ENCODE assay signal across 16 cellular contexts in the genomic region with DNA sequence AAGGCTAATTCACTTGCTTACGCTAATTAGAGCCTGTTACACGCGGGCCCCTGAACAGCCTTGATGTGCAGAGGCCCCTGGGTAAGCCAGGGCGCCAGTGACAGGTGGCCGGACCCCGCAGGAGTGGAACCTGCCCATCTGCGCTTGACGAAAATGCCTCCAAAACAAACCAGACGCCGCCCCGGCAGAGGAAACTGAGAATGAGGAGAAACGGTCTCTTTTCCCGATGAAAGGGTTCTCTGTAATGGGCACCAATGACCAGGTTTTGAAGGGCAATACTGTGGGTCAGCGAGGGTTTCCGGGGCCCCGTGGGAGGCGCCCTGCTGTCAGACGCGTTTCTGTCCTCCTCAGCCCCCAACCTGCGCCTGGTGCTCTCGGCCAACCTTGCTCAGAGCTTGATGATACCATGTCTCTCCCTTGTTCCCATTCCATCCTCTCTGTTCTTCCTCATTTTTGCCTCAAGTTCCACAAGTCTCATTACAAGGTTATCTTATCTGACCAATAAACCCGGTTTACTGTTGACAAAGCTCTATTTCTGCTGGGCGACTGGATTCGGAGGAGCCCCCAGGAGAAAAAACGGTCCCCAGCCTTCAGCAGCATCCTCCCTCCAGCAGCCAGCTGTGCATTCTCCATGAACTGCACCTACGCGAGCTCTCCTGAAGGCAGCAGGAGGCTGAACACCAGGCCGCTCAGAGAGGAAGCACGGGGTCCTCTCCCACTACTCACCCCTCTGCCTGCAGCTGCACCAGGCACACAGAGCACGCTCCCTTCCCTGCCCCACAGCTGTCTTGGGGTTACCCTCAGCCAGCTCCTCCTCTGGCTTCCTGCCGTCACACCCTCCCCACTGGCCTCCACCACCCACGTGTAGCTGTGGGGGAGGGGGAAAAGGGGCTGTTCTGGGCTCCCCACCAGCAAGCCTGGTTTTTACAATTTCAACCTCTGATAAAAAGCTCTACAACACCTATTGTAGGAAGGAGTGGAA.
A peak's percentile ranks its signal among the peaks of the same experiment; 100 is the strongest.
DNase-seq lines count a peak whose midpoint lies in the region; ATAC-seq and TF ChIP-seq lines count a peak whose summit lies in the region.
"Had no signal": no experiment of that assay in that cellular context is flagged by ENCODE, and none has a peak within 500 bp of the region (broad histone marks: within the 10 kb centered on the region; RNA-seq: fewer than 3 reads in every experiment).

No MANE protein-coding gene starts in this region.

- peak in 3 of 5 donors; percentile 7 to 17 (median 13) for DNase-seq in CD4-positive, alpha-beta memory T cell
- DNase-seq in NB4 (ENCODE audit: low read depth): peak; percentile 63
- DNase-seq in activated naive CD8-positive, alpha-beta T cell treated with anti-CD3 and anti-CD28 coated beads for 36 hours: peak; percentile 42
- peak in 8 of 10 donors; percentile 22 to 75 (median 56) for DNase-seq in naive thymus-derived CD8-positive, alpha-beta T cell
- no peak for DNase-seq in NCI-H69 (lab: John Stamatoyannopoulos, UW)
- no peak for DNase-seq in NCI-H1092 treated with DMSO at 0.1 percent for 48 hours (lab: John Stamatoyannopoulos, UW)
- no peak for DNase-seq in foreskin fibroblast
- DNase-seq: DMS 273 treated with DMSO at 0.1 percent for 48 hours, foreskin melanocyte, IMR-90, mesenchymal stem cell, NCI-H2081 treated with DMSO at 0.1 percent for 48 hours, RPMI8226 had no signal

- H3K9me3 ChIP-seq in CD4-positive, alpha-beta memory T cell (ENCODE audit: control insufficient read depth in 1 of 2, low read length in 2 of 2): no peaks in the 10 kb centered on the region

- TF ChIP-seq POLR2A in NB4 (IDR thresholded peaks at IDR 0.05; ENCODE audit: extremely low read depth, insufficient read length): no peak

- no peak overlapping the region for H3K27ac ChIP-seq in CD4-positive, alpha-beta memory T cell (ENCODE audit: low read depth, low read length)
- H3K27ac ChIP-seq: coronary artery, skin epidermis had no signal

- peaks cover 14% of the 10 kb centered on the region for H3K4me1 ChIP-seq in CD4-positive, alpha-beta memory T cell (ENCODE audit: insufficient read depth, low read length)

- H3K4me3 Mint-ChIP-seq in CD4-positive, alpha-beta memory T cell: peak overlapping the region in 1 of 8 donors; percentile 3
- no peak overlapping the region for H3K4me3 Mint-ChIP-seq in activated naive CD8-positive, alpha-beta T cell treated with anti-CD3 and anti-CD28 coated beads for 36 hours
- H3K4me3 Mint-ChIP-seq in naive thymus-derived CD8-positive, alpha-beta T cell: peak overlapping the region; percentile 36 to 78 (median 64)

- H3K36me3 ChIP-seq in CD4-positive, alpha-beta memory T cell (ENCODE audit: insufficient read depth, low read length): no peaks in the 10 kb centered on the region

- TF ChIP-seq CTCF in NB4 (IDR thresholded peaks at IDR 0.05; ENCODE audit: low read depth, low read length): no peak
- no peak for TF ChIP-seq CTCF in foreskin fibroblast (IDR thresholded peaks at IDR 0.05; ENCODE audit: low read depth, low read length)

- peaks cover 8 to 26% (median 14%) of the 10 kb centered on the region in 4 donors for H3K4me1 Mint-ChIP-seq in CD4-positive, alpha-beta memory T cell
- H3K4me1 Mint-ChIP-seq in activated naive CD8-positive, alpha-beta T cell treated with anti-CD3 and anti-CD28 coated beads for 36 hours: peaks cover 24% of the 10 kb centered on the region
- peaks cover 27 to 46% (median 34%) of the 10 kb centered on the region in 4 donors for H3K4me1 Mint-ChIP-seq in naive thymus-derived CD8-positive, alpha-beta T cell

- no peaks in the 10 kb centered on the region for H3K27me3 Mint-ChIP-seq in CD4-positive, alpha-beta memory T cell
- H3K27me3 Mint-ChIP-seq in activated naive CD8-positive, alpha-beta T cell treated with anti-CD3 and anti-CD28 coated beads for 36 hours: no peaks in the 10 kb centered on the region
- no peaks in the 10 kb centered on the region for H3K27me3 Mint-ChIP-seq in naive thymus-derived CD8-positive, alpha-beta T cell

- peaks cover 3 to 41% (median 36%) of the 10 kb centered on the region in 8 donors for H3K9me3 Mint-ChIP-seq in CD4-positive, alpha-beta memory T cell
- H3K9me3 Mint-ChIP-seq in activated naive CD8-positive, alpha-beta T cell treated with anti-CD3 and anti-CD28 coated beads for 36 hours: peaks cover 20% of the 10 kb centered on the region
- peaks cover 0 to 29% (median 10%) of the 10 kb centered on the region in 9 donors for H3K9me3 Mint-ChIP-seq in naive thymus-derived CD8-positive, alpha-beta T cell

- H3K4me3 ChIP-seq in CD4-positive, alpha-beta memory T cell (ENCODE audit: low read length in 2 of 2): no peak overlapping the region
- no peak overlapping the region for H3K4me3 ChIP-seq in NB4 (ENCODE audit: low read depth, low read length)
- H3K4me3 ChIP-seq in foreskin fibroblast (ENCODE audit: low read depth in 1 of 2, low read length in 2 of 2): no peak overlapping the region
- H3K4me3 ChIP-seq: coronary artery, skin epidermis had no signal

- H3K27me3 ChIP-seq in CD4-positive, alpha-beta memory T cell (ENCODE audit: insufficient read depth, low read length): no peaks in the 10 kb centered on the region

- H3K36me3 Mint-ChIP-seq in CD4-positive, alpha-beta memory T cell: peaks cover 22 to 40% of the 10 kb centered on the region in 2 donors
- peaks cover 29% of the 10 kb centered on the region for H3K36me3 Mint-ChIP-seq in activated naive CD8-positive, alpha-beta T cell treated with anti-CD3 and anti-CD28 coated beads for 36 hours
- peaks cover 4 to 15% (median 6%) of the 10 kb centered on the region in 3 donors for H3K36me3 Mint-ChIP-seq in naive thymus-derived CD8-positive, alpha-beta T cell

- intact Hi-C loops in CD4-positive, alpha-beta memory T cell (cut with micrococcal nuclease): no loop called here

- peak; percentile 82 to 99 for ATAC-seq in naive thymus-derived CD8-positive, alpha-beta T cell
- no peak for ATAC-seq in HG02798 (IDR thresholded peaks at IDR 0.05; ENCODE audit: poor library complexity, unreplicated experiment)

- POLR2A ChIA-PET in CD4-positive, alpha-beta memory T cell (lab: Charles Lee; ENCODE audit: partially characterized antibody): interaction anchor here (1.0 kb wide), 1 partner anchor 193 kb away, joined by 3 read pairs; no protein-coding TSS in a partner anchor
- POLR2A ChIA-PET in naive thymus-derived CD8-positive, alpha-beta T cell (lab: Charles Lee): interaction anchor here (1.2 kb wide), 1 partner anchor 91 kb away, joined by 3 read pairs; no protein-coding TSS in a partner anchor

- H3K27ac Mint-ChIP-seq in CD4-positive, alpha-beta memory T cell: peak overlapping the region in 2 of 7 donors; percentile 7 to 76
- no peak overlapping the region for H3K27ac Mint-ChIP-seq in activated naive CD8-positive, alpha-beta T cell treated with anti-CD3 and anti-CD28 coated beads for 36 hours
- H3K27ac Mint-ChIP-seq in naive thymus-derived CD8-positive, alpha-beta T cell: peak overlapping the region in 9 of 10 donors; percentile 50 to 93 (median 86)

- CTCF ChIA-PET in CD4-positive, alpha-beta memory T cell (lab: Charles Lee; ENCODE audit: partially characterized antibody): no interaction called here

Comparison
In these comparisons a context has a peak if more than half of its experiments do, and no peak if none do; other contexts are left out.
1. DNase-seq: peak in CD4-positive, alpha-beta memory T cell (3 of 5), NB4 (single experiment), activated naive CD8-positive, alpha-beta T cell treated with anti-CD3 and anti-CD28 coated beads for 36 hours (single experiment) and naive thymus-derived CD8-positive, alpha-beta T cell (8 of 10); none in NCI-H69 (single experiment), NCI-H1092 treated with DMSO at 0.1 percent for 48 hours (single experiment) and foreskin fibroblast (0 of 2).